Comparison of ENCODE assay signal across 28 cellular contexts in genomic region chr16:53680756-53681155, GRCh38.
"Had no signal": no experiment of that assay in that cellular context is flagged by ENCODE, and none has a peak within 500 bp of the region (broad histone marks: within the 10 kb centered on the region; RNA-seq: fewer than 3 reads in every experiment).

No MANE protein-coding gene starts in this region.

- H3K27me3 ChIP-seq: ascending aorta, cardiac muscle cell, MG63, SJCRH30 had no signal

- H3K9me3 ChIP-seq: ascending aorta, MG63 had no signal

- DNase-seq: activated CD4-positive, alpha-beta T cell treated with anti-CD3 and anti-CD28 coated beads, Interleukin-2, amount 10 ng/mL, durations not matched to agents 24 days and 14 days; activated CD4-positive, alpha-beta T cell treated with anti-CD3 and anti-CD28 coated beads, Interleukin-2, amount 50 U/mL, for 4 hours; activated CD8-positive, alpha-beta T cell treated with anti-CD3 and anti-CD28 coated beads for 36 hours; activated effector memory CD4-positive, alpha-beta T cell treated with anti-CD3 and anti-CD28 coated beads, Interleukin-2, amount 50 U/mL, for 16 hours; activated naive CD4-positive, alpha-beta T cell; activated naive CD4-positive, alpha-beta T cell treated with anti-CD3 and anti-CD28 coated beads, Interleukin-2, amount 50 U/mL, for 16 hours; activated naive CD8-positive, alpha-beta T cell treated with anti-CD3 and anti-CD28 coated beads for 36 hours; activated T-cell treated with anti-CD3 and anti-CD28 coated beads, Interleukin-2, amount 50 U/mL, for 1 hour; activated T-cell treated with anti-CD3 and anti-CD28 coated beads, Interleukin-2, amount 50 U/mL, for 72 hours; amygdala; Kasumi-1; MG63; MV-4-11; NCI-H1092; NCI-H1436 treated with DMSO at 0.1 percent for 48 hours; NCI-H1694 treated with DMSO at 0.1 percent for 48 hours; NCI-H2029; NCI-H345; NCI-H524 treated with DMSO at 0.1 percent for 48 hours; SHP77; SJCRH30; T1000; WERI-Rb-1 had no signal

- H3K4me3 ChIP-seq: ascending aorta, cardiac muscle cell, MG63, SJCRH30, SK-N-MC had no signal

- H3K4me1 ChIP-seq: ascending aorta, SJCRH30 had no signal

- H3K27ac ChIP-seq: ascending aorta, cardiac muscle cell, SJCRH30, SK-N-MC, WERI-Rb-1 had no signal

- ATAC-seq: activated CD8-positive, alpha-beta T cell treated with anti-CD3 and anti-CD28 coated beads for 36 hours; activated T-cell treated with anti-CD3 and anti-CD28 coated beads, Interleukin-2, amount 50 U/mL, for 72 hours; activated T-helper 17 cell treated with anti-CD3 and anti-CD28 coated beads, Interleukin-2, amount 50 U/mL, for 72 hours; Panc1 had no signal
